10 cellular contexts compared by ENCODE assay signal in the genomic region with DNA sequence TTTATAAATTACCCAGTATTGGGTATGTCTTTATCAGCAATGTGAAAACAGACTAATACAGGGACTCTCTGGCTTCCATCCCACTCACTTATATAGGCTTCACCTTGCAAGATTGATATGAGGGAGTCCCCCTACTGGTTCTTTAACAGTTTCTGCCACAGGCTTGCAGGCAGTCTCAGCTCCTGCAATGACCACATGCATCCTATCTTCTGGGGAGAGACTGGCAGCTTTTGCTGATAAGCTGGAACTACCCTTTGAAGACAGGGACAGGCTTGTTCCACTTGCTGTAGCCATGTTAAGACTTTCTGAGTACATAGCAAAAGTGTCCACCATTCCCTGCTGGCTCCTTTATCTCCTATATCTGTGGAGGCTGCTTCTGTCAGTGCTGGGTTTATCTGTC.
"Had no signal": no experiment of that assay in that cellular context is flagged by ENCODE, and none has a peak within 500 bp of the region (broad histone marks: within the 10 kb centered on the region; RNA-seq: fewer than 3 reads in every experiment).

No MANE protein-coding gene starts in this region.

- H3K4me3 Mint-ChIP-seq: HFFc6, IgD-negative memory B cell had no signal

- ATAC-seq: HCT116, HepG2 had no signal

- DNase-seq: GM23248, GOT3, H7, HFFc6, KBM-7 had no signal

- H3K27ac Mint-ChIP-seq: HFFc6, IgD-negative memory B cell had no signal

- H3K36me3 ChIP-seq: HAP-1 had no signal

- H3K9me3 Mint-ChIP-seq: HFFc6 had no signal

- H3K4me1 ChIP-seq: HAP-1 had no signal

- H3K4me3 ChIP-seq: GM23248, HAP-1 had no signal

- H3K4me1 Mint-ChIP-seq: IgD-negative memory B cell had no signal

- H3K27me3 Mint-ChIP-seq: IgD-negative memory B cell had no signal

- H3K9me3 ChIP-seq: HAP-1 had no signal

- H3K27ac ChIP-seq: GM23248, HL-60 had no signal

- H3K9ac ChIP-seq: GM23248 had no signal
